Comparison of ENCODE assay signal across 33 cellular contexts in the genomic region with DNA sequence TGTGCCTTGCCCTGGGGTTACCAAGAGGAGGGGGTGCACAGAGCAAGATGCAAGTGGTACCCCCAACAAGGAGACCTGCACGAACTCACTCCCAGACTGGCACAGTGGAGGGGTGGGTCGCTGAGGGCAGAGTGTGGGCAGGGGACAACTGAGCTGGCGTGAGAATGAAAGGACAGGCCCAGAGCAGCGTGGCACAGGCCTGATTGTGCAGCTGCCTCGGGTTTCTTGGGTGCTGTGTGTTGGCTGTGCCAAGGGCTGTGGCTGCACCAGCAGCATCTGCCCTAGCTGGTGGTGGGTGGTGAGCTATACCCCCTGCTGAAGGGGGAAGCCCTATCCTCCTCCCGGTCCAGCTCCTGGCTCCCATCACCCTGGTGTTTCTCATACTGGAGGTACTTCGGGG.
"Had no signal": no experiment of that assay in that cellular context is flagged by ENCODE, and none has a peak within 500 bp of the region (broad histone marks: within the 10 kb centered on the region; RNA-seq: fewer than 3 reads in every experiment).

No MANE protein-coding gene starts in this region.

- H3K36me3 Mint-ChIP-seq: activated CD4-positive, alpha-beta memory T cell treated with anti-CD3 and anti-CD28 coated beads for 36 hours; activated CD8-positive, alpha-beta memory T cell treated with anti-CD3 and anti-CD28 coated beads, Interleukin-2, amount 10 ng/mL, durations not matched to agents 7 days and 5 days; activated naive CD8-positive, alpha-beta T cell; T-cell had no signal

- H3K4me3 ChIP-seq: colonic mucosa, esophagus squamous epithelium, gastroesophageal sphincter, heart right ventricle had no signal

- FAIRE-seq: astrocyte, bronchial epithelial cell, endometrium, endothelial cell of umbilical vein had no signal

- H3K9me3 Mint-ChIP-seq: activated CD4-positive, alpha-beta memory T cell treated with anti-CD3 and anti-CD28 coated beads for 36 hours; activated CD4-positive, alpha-beta T cell treated with anti-CD3 and anti-CD28 coated beads, Interleukin-2, amount 10 ng/mL, durations not matched to agents 24 days and 14 days; activated T-cell treated with anti-CD3 and anti-CD28 coated beads, Interleukin-2, amount 50 U/mL, for 24 hours; activated T-cell treated with anti-CD3 and anti-CD28 coated beads, Interleukin-2, amount 50 U/mL, for 72 hours; central memory CD8-positive, alpha-beta T cell; T-cell; T-helper 1 cell treated with Interleukin-12 subunit alpha and Interleukin-12 subunit beta and Interleukin-4 antibody, amounts not matched to agents 30 μg/mL and 1 μg/mL, for 36 hours; T-helper 2 cell treated with Interferon-gamma antibody and Interleukin-4, amounts not matched to agents 5 μg/mL and 100 μg/mL, for 36 hours had no signal

- DNase-seq: activated CD4-positive, alpha-beta memory T cell treated with anti-CD3 and anti-CD28 coated beads for 36 hours; activated CD4-positive, alpha-beta T cell treated with anti-CD3 and anti-CD28 coated beads for 36 hours; activated CD4-positive, alpha-beta T cell treated with anti-CD3 and anti-CD28 coated beads, Interleukin-2, amount 10 ng/mL, durations not matched to agents 24 days and 14 days; activated CD4-positive, CD25-positive, alpha-beta regulatory T cell; activated CD4-positive, CD25-positive, alpha-beta regulatory T cell treated with anti-CD3 and anti-CD28 coated beads, Interleukin-2, amount 50 U/mL, for 72 hours; activated CD8-positive, alpha-beta memory T cell treated with anti-CD3 and anti-CD28 coated beads, Interleukin-2, amount 10 ng/mL, durations not matched to agents 7 days and 5 days; activated CD8-positive, alpha-beta memory T cell treated with anti-CD3 and anti-CD28 coated beads, Interleukin-2, amount 50 U/mL, for 48 hours; activated CD8-positive, alpha-beta T cell treated with anti-CD3 and anti-CD28 coated beads, Interleukin-2, amount 10 ng/mL, durations not matched to agents 7 days and 5 days; activated gamma-delta T cell; activated naive CD4-positive, alpha-beta T cell treated with anti-CD3 and anti-CD28 coated beads, Interleukin-2, amount 50 U/mL, for 16 hours; activated naive CD4-positive, alpha-beta T cell treated with Interleukin-2 at 50 U/mL for 16 hours; activated T-cell treated with anti-CD3 and anti-CD28 coated beads for 4 hours; activated T-cell treated with anti-CD3 and anti-CD28 coated beads, Interleukin-2, amount 50 U/mL, for 24 hours; activated T-cell treated with anti-CD3 and anti-CD28 coated beads, Interleukin-2, amount 50 U/mL, for 72 hours; amniotic stem cell; anterior cingulate cortex; brain microvascular endothelial cell; colonic mucosa; effector CD8-positive, alpha-beta T cell; esophagus squamous epithelium; foreskin melanocyte; heart right ventricle; T-cell; T1000 had no signal

- H3K36me3 ChIP-seq: brain microvascular endothelial cell, colonic mucosa, esophagus squamous epithelium, gastroesophageal sphincter, heart right ventricle had no signal

- ATAC-seq: activated CD4-positive, alpha-beta T cell treated with anti-CD3 and anti-CD28 coated beads for 36 hours; activated CD8-positive, alpha-beta memory T cell treated with anti-CD3 and anti-CD28 coated beads, Interleukin-2, amount 10 ng/mL, durations not matched to agents 7 days and 5 days; activated CD8-positive, alpha-beta T cell treated with anti-CD3 and anti-CD28 coated beads, Interleukin-2, amount 10 ng/mL, durations not matched to agents 7 days and 5 days; activated T-cell treated with anti-CD3 and anti-CD28 coated beads, Interleukin-2, amount 50 U/mL, for 72 hours; gastroesophageal sphincter; heart right ventricle; T-cell had no signal

- H3K4me1 ChIP-seq: colonic mucosa had no signal

- H3K4me3 Mint-ChIP-seq: activated CD4-positive, alpha-beta memory T cell treated with anti-CD3 and anti-CD28 coated beads for 36 hours; activated CD4-positive, alpha-beta T cell treated with anti-CD3 and anti-CD28 coated beads for 36 hours; activated CD4-positive, alpha-beta T cell treated with anti-CD3 and anti-CD28 coated beads, Interleukin-2, amount 10 ng/mL, durations not matched to agents 24 days and 14 days; activated CD8-positive, alpha-beta memory T cell treated with anti-CD3 and anti-CD28 coated beads, Interleukin-2, amount 10 ng/mL, durations not matched to agents 7 days and 5 days; activated CD8-positive, alpha-beta T cell treated with anti-CD3 and anti-CD28 coated beads, Interleukin-2, amount 10 ng/mL, durations not matched to agents 7 days and 5 days; activated T-cell treated with anti-CD3 and anti-CD28 coated beads, Interleukin-2, amount 50 U/mL, for 24 hours; activated T-cell treated with anti-CD3 and anti-CD28 coated beads, Interleukin-2, amount 50 U/mL, for 72 hours; central memory CD8-positive, alpha-beta T cell; T-cell; T-helper 1 cell treated with Interleukin-12 subunit alpha and Interleukin-12 subunit beta and Interleukin-4 antibody, amounts not matched to agents 30 μg/mL and 1 μg/mL, for 36 hours; T-helper 2 cell treated with Interferon-gamma antibody and Interleukin-4, amounts not matched to agents 5 μg/mL and 100 μg/mL, for 36 hours had no signal

- H3K27me3 Mint-ChIP-seq: activated CD4-positive, alpha-beta T cell treated with anti-CD3 and anti-CD28 coated beads for 36 hours had no signal

- H3K9me3 ChIP-seq: colonic mucosa, esophagus squamous epithelium, gastroesophageal sphincter, heart right ventricle had no signal

- H3K27ac ChIP-seq: brain microvascular endothelial cell, colonic mucosa, esophagus squamous epithelium, gastroesophageal sphincter, heart right ventricle had no signal

- H3K27me3 ChIP-seq: brain microvascular endothelial cell, colonic mucosa, esophagus squamous epithelium had no signal

- H3K27ac Mint-ChIP-seq: activated CD4-positive, alpha-beta memory T cell treated with anti-CD3 and anti-CD28 coated beads for 36 hours; activated CD4-positive, alpha-beta T cell treated with anti-CD3 and anti-CD28 coated beads for 36 hours; activated CD4-positive, alpha-beta T cell treated with anti-CD3 and anti-CD28 coated beads, Interleukin-2, amount 10 ng/mL, durations not matched to agents 24 days and 14 days; activated CD8-positive, alpha-beta memory T cell treated with anti-CD3 and anti-CD28 coated beads, Interleukin-2, amount 10 ng/mL, durations not matched to agents 7 days and 5 days; activated CD8-positive, alpha-beta T cell treated with anti-CD3 and anti-CD28 coated beads, Interleukin-2, amount 10 ng/mL, durations not matched to agents 7 days and 5 days; T-helper 1 cell treated with Interleukin-12 subunit alpha and Interleukin-12 subunit beta and Interleukin-4 antibody, amounts not matched to agents 30 μg/mL and 1 μg/mL, for 36 hours; T-helper 2 cell treated with Interferon-gamma antibody and Interleukin-4, amounts not matched to agents 5 μg/mL and 100 μg/mL, for 36 hours had no signal
